9 cellular contexts compared by ENCODE assay signal in the genomic region with DNA sequence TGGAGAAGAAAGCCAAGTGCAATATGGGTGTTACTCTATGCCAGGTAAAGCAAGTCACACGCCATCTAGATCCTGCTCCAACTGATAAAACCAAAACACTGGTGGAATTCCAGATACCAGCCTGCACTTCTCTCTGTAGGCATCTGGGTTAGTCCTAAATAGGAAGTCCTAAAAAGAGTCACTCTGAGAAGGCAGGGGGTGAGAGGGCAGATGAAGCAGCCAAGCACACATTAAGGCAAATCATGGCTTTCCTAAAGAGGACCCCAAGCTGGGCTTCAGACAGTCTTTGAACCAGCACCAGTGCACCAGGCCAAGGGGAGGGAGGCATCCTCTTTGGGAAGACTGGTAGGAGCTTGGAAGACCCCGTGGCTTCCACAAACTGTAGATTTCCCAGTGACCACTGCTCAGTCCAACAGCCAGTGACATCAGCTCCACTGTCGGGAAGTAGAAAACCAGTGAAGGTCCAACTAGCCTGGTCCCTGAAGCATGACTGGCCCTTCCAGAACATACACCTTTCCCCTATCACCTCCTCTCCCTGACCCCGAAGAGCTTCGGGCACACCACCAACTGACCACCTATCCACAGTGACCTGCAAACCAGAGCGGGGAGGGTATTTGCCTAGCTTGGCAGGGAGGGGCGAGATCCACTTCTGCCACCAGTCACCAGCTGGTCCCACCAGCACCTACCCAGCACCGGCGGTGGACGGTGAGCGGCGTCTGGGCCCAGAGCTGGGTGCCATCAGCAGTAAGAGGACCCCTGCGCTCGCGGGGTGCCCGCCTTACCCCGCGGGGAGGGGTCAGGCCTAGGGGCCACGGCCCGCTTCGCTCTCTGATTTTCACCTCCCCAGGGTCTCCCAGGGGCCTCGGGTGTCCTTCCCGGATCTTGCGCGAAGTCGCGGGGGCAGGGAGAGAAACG. TPM values are rescaled to one million over a fixed set of nuclear protein-coding genes. Genes with fewer than 3 reads are reported as not detected.
DNase-seq lines count a peak whose midpoint lies in the region; ATAC-seq, FAIRE-seq and TF ChIP-seq lines count a peak whose summit lies in the region.
"Had no signal": no experiment of that assay in that cellular context is flagged by ENCODE, and none has a peak within 500 bp of the region (broad histone marks: within the 10 kb centered on the region; RNA-seq: fewer than 3 reads in every experiment).

No MANE protein-coding gene starts in this region.

- no peaks in the 10 kb centered on the region for H3K9me3 ChIP-seq in A673 (ENCODE audit: low read depth, low read length, poor library complexity, severe bottlenecking)
- peaks cover 0 to 3% of the 10 kb centered on the region in 2 donors for H3K9me3 ChIP-seq in lung (ENCODE audit: control insufficient read depth in 2 of 2, insufficient read depth in 1 of 2, low read length in 1 of 2)
- no peaks in the 10 kb centered on the region for H3K9me3 ChIP-seq in thoracic aorta

- H3K27me3 ChIP-seq in A673 (replicated peaks; ENCODE audit: insufficient read depth, low read depth, low read length, poor library complexity): peaks cover 15% of the 10 kb centered on the region
- no peaks in the 10 kb centered on the region for H3K27me3 ChIP-seq in lung (ENCODE audit: control insufficient read depth, insufficient read depth)
- no peaks in the 10 kb centered on the region for H3K27me3 ChIP-seq in thoracic aorta (replicated peaks; ENCODE audit: insufficient read depth)

- no TSS peak for BruUV-seq in A673 (replicated peaks; lab: Mats Ljungman, UMichigan)

- peak overlapping the region; percentile 59 for H3K4me3 ChIP-seq in A673 (ENCODE audit: low read depth, low read length, poor library complexity, severe bottlenecking)
- H3K4me3 ChIP-seq in lung: peak overlapping the region; percentile 82
- H3K4me3 ChIP-seq in thoracic aorta: peak overlapping the region; percentile 93

- TF ChIP-seq CTCF in A673 (conservative IDR thresholded peaks at IDR 0.05; ENCODE audit: low read depth, low read length) (no peak), lung (IDR thresholded peaks at IDR 0.05; ENCODE audit: control extremely low read depth, extremely low read depth) (no peak), thoracic aorta (IDR thresholded peaks at IDR 0.05) (no peak), D721Med (IDR thresholded peaks at IDR 0.05; ENCODE audit: insufficient read depth, missing control alignments) (no peak)

- WGBS in lung, 2 donors: 27 to 41% methylated on average over 28 of the region's 28 CpGs

- intact Hi-C loops in A673 (cut with micrococcal nuclease; ENCODE audit: unreplicated experiment): no loop called here

- H3K27ac ChIP-seq in A673 (ENCODE audit: low read depth, low read length, poor library complexity, severe bottlenecking) (no peak overlapping the region), lung (ENCODE audit: low read depth in 1 of 2, low read length in 1 of 2) (peak overlapping the region; percentile 93 to 94), thoracic aorta (peak overlapping the region; percentile 96 to 97)

- POLR2A ChIA-PET in A673 (lab: Charles Lee; ENCODE audit: low non-redundant PET): no interaction called here

- H3K36me3 ChIP-seq in A673 (ENCODE audit: insufficient read depth, low read length, poor library complexity, severe bottlenecking) (no peaks in the 10 kb centered on the region), lung (ENCODE audit: control insufficient read depth in 2 of 2, insufficient read depth in 2 of 2, low read length in 2 of 2) (no peaks in the 10 kb centered on the region), thoracic aorta (no peaks in the 10 kb centered on the region)

- CTCF ChIA-PET in A673 (lab: Charles Lee): no interaction called here

- peaks cover 10% of the 10 kb centered on the region for H3K4me1 ChIP-seq in A673 (ENCODE audit: insufficient read depth, low read length, poor library complexity, severe bottlenecking)
- H3K4me1 ChIP-seq in lung (ENCODE audit: control insufficient read depth in 2 of 2, insufficient read depth in 2 of 2, low read length in 2 of 2): peaks cover 5% of the 10 kb centered on the region in 2 donors
- H3K4me1 ChIP-seq in thoracic aorta (ENCODE audit: control insufficient read depth in 1 of 2, low read depth in 2 of 2): peaks cover 25 to 48% of the 10 kb centered on the region in 2 donors

- DNase-seq in A673 (ENCODE audit: low spot score) (no peak), RPMI8226 (peak; percentile 43), cerebellar cortex (ENCODE audit: low spot score) (peak; percentile 31), lung (ENCODE audit: low spot score) (no peak), thoracic aorta (ENCODE audit: low spot score) (no peak), D721Med (ENCODE audit: insufficient read length, low spot score) (no peak)

- FAIRE-seq in D721Med (lab: Jason Lieb, UNC): no peak
- FAIRE-seq: islet of Langerhans had no signal

- ATAC-seq in GM19023 (IDR thresholded peaks at IDR 0.05; ENCODE audit: unreplicated experiment) (peak; percentile 16), lung (ENCODE audit: insufficient read depth, low FRiP score) (no peak), thoracic aorta (ENCODE audit: insufficient number of reproducible peaks, low FRiP score, low read depth) (peak; percentile 62), HG03342 (IDR thresholded peaks at IDR 0.05; ENCODE audit: unreplicated experiment) (no peak)

RNA-seq across cellular contexts. Expression of a gene that starts 1.0 kb away (rescaled TPM):
- 6.9 and 12.2 TPM in 2 replicates for total RNA-seq in A673 (2021)
- 100 to 1,000 TPM in 1 of 2 donors, 10 to 100 TPM in 1; 89.8 to 203 TPM for total RNA-seq in lung
- 100 to 1,000 TPM in 1 of 2 donors, 10 to 100 TPM in 1; 66.4 to 406 TPM for polyA plus RNA-seq in lung
- 100 to 1,000 TPM; 124 to 146 TPM for total RNA-seq in thoracic aorta

Comparison
In these comparisons a context has a peak if more than half of its experiments do, and no peak if none do; other contexts are left out.
1. DNase-seq: peak in RPMI8226 (single experiment) and cerebellar cortex (single experiment); none in A673 (single experiment), lung (single experiment), thoracic aorta (single experiment) and D721Med (single experiment).
2. ATAC-seq: peak in GM19023 (single experiment) and thoracic aorta (single experiment); none in lung (single experiment) and HG03342 (single experiment).
3. Peak in every context shown above with its lines, with median percentiles within 50 percentile points of each other: H3K4me3 ChIP-seq.